8 cellular contexts compared by ENCODE assay signal in genomic region chr2:144430722-144431163, GRCh38.
DNase-seq lines count a peak whose midpoint lies in the region; ATAC-seq and TF ChIP-seq lines count a peak whose summit lies in the region.

No MANE protein-coding gene starts in this region.

- no peaks in the 10 kb centered on the region for H3K27me3 ChIP-seq in cardiac muscle cell

- H3K9me3 ChIP-seq in cardiac muscle cell (ENCODE audit: low read depth) = no peaks in the 10 kb centered on the region

- ATAC-seq in GM21737 (IDR thresholded peaks at IDR 0.05; ENCODE audit: unreplicated experiment) = peak; percentile 87

- H3K27ac ChIP-seq in cardiac muscle cell = peak overlapping the region; percentile 87

- H3K36me3 ChIP-seq in cardiac muscle cell = no peaks in the 10 kb centered on the region

- TF ChIP-seq CTCF in GM13977 (IDR thresholded peaks at IDR 0.05; ENCODE audit: extremely low read depth, insufficient read depth, missing control alignments) (no peak), cardiac muscle cell (IDR thresholded peaks at IDR 0.05; ENCODE audit: low read depth, low read length) (no peak)

- peak; percentile 35 for DNase-seq in GM13977 (ENCODE audit: low spot score)
- DNase-seq in NCI-H1105 treated with DMSO at 0.1 percent for 48 hours (lab: John Stamatoyannopoulos, UW) = peak; percentile 75
- peak; percentile 59 to 76 for DNase-seq in cardiac muscle cell (ENCODE audit: low read depth in 1 of 2, low spot score in 1 of 2)
- DNase-seq in stromal cell of bone marrow (ENCODE audit: low read depth) = peak; percentile 69
- DNase-seq in activated effector memory CD4-positive, alpha-beta T cell treated with Interleukin-2 at 50 U/mL for 16 hours = no peak
- no peak for DNase-seq in EL
- no peak for DNase-seq in COLO829 (ENCODE audit: low spot score)

- H3K4me3 ChIP-seq in cardiac muscle cell = no peak overlapping the region

- peaks cover 39% of the 10 kb centered on the region for H3K4me1 ChIP-seq in cardiac muscle cell (ENCODE audit: low read depth)

- in situ Hi-C loops in GM13977 (cut with MboI; ENCODE audit: low pct_unique_long_range_greater_than_20kb, low sequenced_read_pairs, unreplicated experiment) = no loop called here

Comparison
In these comparisons a context has a peak if more than half of its experiments do, and no peak if none do; other contexts are left out.
1. DNase-seq: peak in GM13977 (single experiment), NCI-H1105 treated with DMSO at 0.1 percent for 48 hours (single experiment), cardiac muscle cell (2 of 2) and stromal cell of bone marrow (single experiment); none in activated effector memory CD4-positive, alpha-beta T cell treated with Interleukin-2 at 50 U/mL for 16 hours (single experiment), EL (single experiment) and COLO829 (single experiment).